Comparison of ENCODE assay signal across 3 cellular contexts in genomic region chr2:71446505-71446904, GRCh38.
"Had no signal": no experiment of that assay in that cellular context is flagged by ENCODE, and none has a peak within 500 bp of the region (broad histone marks: within the 10 kb centered on the region; RNA-seq: fewer than 3 reads in every experiment).

No MANE protein-coding gene starts in this region.

- DNase-seq: GDM1, GF-D8 had no signal

- H3K4me3 ChIP-seq: GM12878 had no signal

- ATAC-seq: GM12878 had no signal
